20 cellular contexts compared by ENCODE assay signal in the genomic region with DNA sequence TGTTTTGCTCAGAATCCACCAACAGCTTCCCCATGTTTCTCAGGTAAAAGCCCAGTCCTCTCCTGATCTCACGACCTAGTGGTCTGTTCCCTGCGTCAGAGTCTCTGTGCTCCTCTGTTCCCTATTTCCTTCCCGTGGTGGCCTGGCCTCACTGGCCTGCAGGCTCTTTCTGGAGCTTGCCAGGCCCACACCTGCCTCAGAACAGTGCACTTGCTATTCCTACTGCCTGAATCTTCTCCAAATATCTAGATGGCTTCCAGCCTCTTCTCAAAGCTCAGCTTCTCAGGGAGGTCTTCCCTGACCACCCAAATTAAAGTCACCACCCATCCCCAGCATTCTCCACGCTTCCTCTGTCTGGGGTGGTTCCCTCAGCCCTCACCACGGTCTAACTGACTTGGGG.
DNase-seq lines count a peak whose midpoint lies in the region; ATAC-seq and TF ChIP-seq lines count a peak whose summit lies in the region.
"Had no signal": no experiment of that assay in that cellular context is flagged by ENCODE, and none has a peak within 500 bp of the region (broad histone marks: within the 10 kb centered on the region; RNA-seq: fewer than 3 reads in every experiment).

No MANE protein-coding gene starts in this region.

- DNase-seq in H7 (peak; percentile 8), memory B cell (ENCODE audit: low spot score in 2 of 2) (no peak), T1000 (lab: John Stamatoyannopoulos, UW) (no peak)
- peak; percentile 30 for DNase-seq in activated CD8-positive, alpha-beta memory T cell treated with anti-CD3 and anti-CD28 coated beads, Interleukin-2, amount 10 ng/mL, durations not matched to agents 7 days and 5 days
- DNase-seq in stimulated activated naive B cell treated with anti-CD40 and anti-IgM and Interleukin-4, amounts not matched to agents 10 μg/mL and 1 μg/mL and 100 μg/mL, for 72 hours, result no peak
- DNase-seq in CD4-positive, alpha-beta T cell, result no peak
- DNase-seq: HCEC 1CT, IMR-90, NCI-H1048, NCI-H1417, NCI-H1694, NCI-H2029 treated with DMSO at 0.1 percent for 48 hours, NCI-H446 treated with DMSO at 0.1 percent for 48 hours, NCI-H526, PC-9 had no signal

- no peaks in the 10 kb centered on the region for H3K36me3 Mint-ChIP-seq in activated CD8-positive, alpha-beta memory T cell treated with anti-CD3 and anti-CD28 coated beads, Interleukin-2, amount 10 ng/mL, durations not matched to agents 7 days and 5 days
- no peaks in the 10 kb centered on the region for H3K36me3 Mint-ChIP-seq in memory B cell
- peaks cover 2 to 3% of the 10 kb centered on the region in 2 donors for H3K36me3 Mint-ChIP-seq in stimulated activated naive B cell treated with anti-CD40 and anti-IgM and Interleukin-4, amounts not matched to agents 10 μg/mL and 1 μg/mL and 100 μg/mL, for 72 hours
- H3K36me3 Mint-ChIP-seq in CD4-positive, alpha-beta T cell (ENCODE audit: low read depth), result no peaks in the 10 kb centered on the region

- no peak for TF ChIP-seq CTCF in CD4-positive, alpha-beta T cell (IDR thresholded peaks at IDR 0.05)

- H3K9me3 ChIP-seq in CD4-positive, alpha-beta T cell (ENCODE audit: control insufficient read depth, low read length), result no peaks in the 10 kb centered on the region
- H3K9me3 ChIP-seq: SJSA1 had no signal

- no peaks in the 10 kb centered on the region; the same call in 1 of the 2 replicates for H3K27me3 ChIP-seq in H7 (ENCODE audit: control insufficient read depth, insufficient read depth, low read length)
- H3K27me3 ChIP-seq in CD4-positive, alpha-beta T cell (ENCODE audit: control insufficient read depth, insufficient read depth, low read length), result no peaks in the 10 kb centered on the region
- H3K27me3 ChIP-seq: SJSA1 had no signal

- H3K36me3 ChIP-seq in H7 (replicated peaks; ENCODE audit: control insufficient read depth, insufficient read depth, low read length), result no peaks in the 10 kb centered on the region
- H3K36me3 ChIP-seq: SJSA1 had no signal

- H3K4me3 ChIP-seq in H7 (ENCODE audit: insufficient read depth, low read depth, low read length), result no peak overlapping the region
- H3K4me3 ChIP-seq: GM23338, PC-9, SJSA1 had no signal

- H3K27ac ChIP-seq in CD4-positive, alpha-beta T cell (ENCODE audit: low read depth, low read length), result no peak overlapping the region
- H3K27ac ChIP-seq: KMS-11, PC-9, SJSA1 had no signal

- peaks cover 21% of the 10 kb centered on the region for H3K4me1 Mint-ChIP-seq in activated CD8-positive, alpha-beta memory T cell treated with anti-CD3 and anti-CD28 coated beads, Interleukin-2, amount 10 ng/mL, durations not matched to agents 7 days and 5 days
- peaks cover 18% of the 10 kb centered on the region for H3K4me1 Mint-ChIP-seq in memory B cell
- H3K4me1 Mint-ChIP-seq in stimulated activated naive B cell treated with anti-CD40 and anti-IgM and Interleukin-4, amounts not matched to agents 10 μg/mL and 1 μg/mL and 100 μg/mL, for 72 hours, result peaks cover 37 to 64% of the 10 kb centered on the region in 2 donors
- peaks cover 16% of the 10 kb centered on the region for H3K4me1 Mint-ChIP-seq in CD4-positive, alpha-beta T cell (ENCODE audit: low read depth)

- CTCF ChIA-PET in activated CD8-positive, alpha-beta memory T cell treated with anti-CD3 and anti-CD28 coated beads, Interleukin-2, amount 10 ng/mL, durations not matched to agents 7 days and 5 days (lab: Charles Lee), result no interaction called here
- CTCF ChIA-PET in CD4-positive, alpha-beta T cell (lab: Charles Lee), result no interaction called here

- POLR2A ChIA-PET in CD4-positive, alpha-beta T cell (lab: Charles Lee), result no interaction called here

- H3K4me3 Mint-ChIP-seq in activated CD8-positive, alpha-beta memory T cell treated with anti-CD3 and anti-CD28 coated beads, Interleukin-2, amount 10 ng/mL, durations not matched to agents 7 days and 5 days, result no peak overlapping the region
- no peak overlapping the region for H3K4me3 Mint-ChIP-seq in memory B cell
- no peak overlapping the region for H3K4me3 Mint-ChIP-seq in stimulated activated naive B cell treated with anti-CD40 and anti-IgM and Interleukin-4, amounts not matched to agents 10 μg/mL and 1 μg/mL and 100 μg/mL, for 72 hours
- no peak overlapping the region for H3K4me3 Mint-ChIP-seq in CD4-positive, alpha-beta T cell
- H3K4me3 Mint-ChIP-seq: GM23338 had no signal

- intact Hi-C loops in CD4-positive, alpha-beta T cell (cut with DNase I, micrococcal nuclease), result no loop called here

- H3K9me3 Mint-ChIP-seq in activated CD8-positive, alpha-beta memory T cell treated with anti-CD3 and anti-CD28 coated beads, Interleukin-2, amount 10 ng/mL, durations not matched to agents 7 days and 5 days (ENCODE audit: low read depth), result no peaks in the 10 kb centered on the region
- H3K9me3 Mint-ChIP-seq in memory B cell, result no peaks in the 10 kb centered on the region
- peaks cover 0 to 3% of the 10 kb centered on the region in 2 donors for H3K9me3 Mint-ChIP-seq in stimulated activated naive B cell treated with anti-CD40 and anti-IgM and Interleukin-4, amounts not matched to agents 10 μg/mL and 1 μg/mL and 100 μg/mL, for 72 hours
- H3K9me3 Mint-ChIP-seq in CD4-positive, alpha-beta T cell, result no peaks in the 10 kb centered on the region
- H3K9me3 Mint-ChIP-seq: GM23338 had no signal

- peaks cover 4% of the 10 kb centered on the region for H3K27me3 Mint-ChIP-seq in activated CD8-positive, alpha-beta memory T cell treated with anti-CD3 and anti-CD28 coated beads, Interleukin-2, amount 10 ng/mL, durations not matched to agents 7 days and 5 days
- H3K27me3 Mint-ChIP-seq in memory B cell, result peaks cover 2% of the 10 kb centered on the region
- peaks cover 0 to 4% of the 10 kb centered on the region in 2 donors for H3K27me3 Mint-ChIP-seq in stimulated activated naive B cell treated with anti-CD40 and anti-IgM and Interleukin-4, amounts not matched to agents 10 μg/mL and 1 μg/mL and 100 μg/mL, for 72 hours
- no peaks in the 10 kb centered on the region for H3K27me3 Mint-ChIP-seq in CD4-positive, alpha-beta T cell

- no peak overlapping the region for H3K27ac Mint-ChIP-seq in activated CD8-positive, alpha-beta memory T cell treated with anti-CD3 and anti-CD28 coated beads, Interleukin-2, amount 10 ng/mL, durations not matched to agents 7 days and 5 days
- peak overlapping the region; percentile 17 for H3K27ac Mint-ChIP-seq in memory B cell
- peak overlapping the region; percentile 9 for H3K27ac Mint-ChIP-seq in stimulated activated naive B cell treated with anti-CD40 and anti-IgM and Interleukin-4, amounts not matched to agents 10 μg/mL and 1 μg/mL and 100 μg/mL, for 72 hours
- no peak overlapping the region for H3K27ac Mint-ChIP-seq in CD4-positive, alpha-beta T cell
- H3K27ac Mint-ChIP-seq: GM23338 had no signal

- ATAC-seq in activated CD8-positive, alpha-beta memory T cell treated with anti-CD3 and anti-CD28 coated beads, Interleukin-2, amount 10 ng/mL, durations not matched to agents 7 days and 5 days, result no peak
- no peak for ATAC-seq in memory B cell (ENCODE audit: low read depth)
- ATAC-seq in stimulated activated naive B cell treated with anti-CD40 and anti-IgM and Interleukin-4, amounts not matched to agents 10 μg/mL and 1 μg/mL and 100 μg/mL, for 72 hours (replicated peaks), result no peak
- no peak for ATAC-seq in CD4-positive, alpha-beta T cell (ENCODE audit: poor library complexity)
- ATAC-seq in HG03571 (IDR thresholded peaks at IDR 0.05; ENCODE audit: unreplicated experiment), result no peak
- ATAC-seq: GM23338, Right ventricle myocardium inferior had no signal

Comparison
In these comparisons a context has a peak if more than half of its experiments do, and no peak if none do; other contexts are left out.
1. DNase-seq: peak in H7 (single experiment) and activated CD8-positive, alpha-beta memory T cell treated with anti-CD3 and anti-CD28 coated beads, Interleukin-2, amount 10 ng/mL, durations not matched to agents 7 days and 5 days (single experiment); none in memory B cell (0 of 2), stimulated activated naive B cell treated with anti-CD40 and anti-IgM and Interleukin-4, amounts not matched to agents 10 μg/mL and 1 μg/mL and 100 μg/mL, for 72 hours (single experiment), CD4-positive, alpha-beta T cell (0 of 10) and T1000 (single experiment).
2. H3K27ac Mint-ChIP-seq: peak in memory B cell (single experiment) and stimulated activated naive B cell treated with anti-CD40 and anti-IgM and Interleukin-4, amounts not matched to agents 10 μg/mL and 1 μg/mL and 100 μg/mL, for 72 hours (single experiment); none in activated CD8-positive, alpha-beta memory T cell treated with anti-CD3 and anti-CD28 coated beads, Interleukin-2, amount 10 ng/mL, durations not matched to agents 7 days and 5 days (single experiment) and CD4-positive, alpha-beta T cell (single experiment).